ENCODE assay signal across 8 cellular contexts in genomic region chr6:132763269-132763668, GRCh38. TPM values are rescaled to one million over a fixed set of nuclear protein-coding genes. Genes with fewer than 3 reads are reported as not detected.
DNase-seq lines count a peak whose midpoint lies in the region; ATAC-seq and TF ChIP-seq lines count a peak whose summit lies in the region.

No MANE protein-coding gene starts in this region.

- peak overlapping the region; percentile 83 for H3K4me3 Mint-ChIP-seq in activated naive CD4-positive, alpha-beta T cell treated with anti-CD3 and anti-CD28 coated beads, Interleukin-2, amount 50 U/mL, for 24 hours

- H3K36me3 ChIP-seq in OCI-LY3 (replicated peaks; ENCODE audit: low read depth, low read length) (no peaks in the 10 kb centered on the region), BE2C (no peaks in the 10 kb centered on the region)

- ATAC-seq in GM18520 (IDR thresholded peaks at IDR 0.05; ENCODE audit: unreplicated experiment) (peak; percentile 83), HG02884 (IDR thresholded peaks at IDR 0.05; ENCODE audit: unreplicated experiment) (peak; percentile 83)

- peak overlapping the region; percentile 79 for H3K27ac Mint-ChIP-seq in activated naive CD4-positive, alpha-beta T cell treated with anti-CD3 and anti-CD28 coated beads, Interleukin-2, amount 50 U/mL, for 24 hours

- H3K4me3 ChIP-seq in OCI-LY3 (ENCODE audit: low read length) (peak overlapping the region; percentile 63), BE2C (ENCODE audit: low read depth, low read length) (no peak overlapping the region)

- H3K27ac ChIP-seq in OCI-LY3 (ENCODE audit: low read length): no peak overlapping the region

- H3K79me2 ChIP-seq in OCI-LY3 (ENCODE audit: low read length): no peaks in the 10 kb centered on the region

- peak overlapping the region; percentile 73 for H3K4me2 ChIP-seq in OCI-LY3 (ENCODE audit: low read length)

- H3K36me3 Mint-ChIP-seq in activated naive CD4-positive, alpha-beta T cell treated with anti-CD3 and anti-CD28 coated beads, Interleukin-2, amount 50 U/mL, for 24 hours: peaks cover 6% of the 10 kb centered on the region

- no peaks in the 10 kb centered on the region for H3K9me3 ChIP-seq in OCI-LY3 (ENCODE audit: insufficient read depth, low read length)
- H3K9me3 ChIP-seq in BE2C: no peaks in the 10 kb centered on the region

- H4K20me1 ChIP-seq in OCI-LY3 (ENCODE audit: insufficient read depth, low read length): no peaks in the 10 kb centered on the region

- H3K27me3 ChIP-seq in OCI-LY3 (ENCODE audit: low read depth, low read length): no peaks in the 10 kb centered on the region
- peaks cover 5% of the 10 kb centered on the region; the same call in 1 of the 2 replicates for H3K27me3 ChIP-seq in BE2C

- H2AFZ ChIP-seq in OCI-LY3 (ENCODE audit: low read depth, low read length): no peak overlapping the region

- TF ChIP-seq CTCF in OCI-LY3 (IDR thresholded peaks at IDR 0.05; ENCODE audit: low read depth, low read length) (no peak), BE2C (IDR thresholded peaks at IDR 0.05; ENCODE audit: low read depth, low read length) (no peak)

- no peaks in the 10 kb centered on the region for H3K27me3 Mint-ChIP-seq in activated naive CD4-positive, alpha-beta T cell treated with anti-CD3 and anti-CD28 coated beads, Interleukin-2, amount 50 U/mL, for 24 hours

- H3K9me3 Mint-ChIP-seq in activated naive CD4-positive, alpha-beta T cell treated with anti-CD3 and anti-CD28 coated beads, Interleukin-2, amount 50 U/mL, for 24 hours: no peaks in the 10 kb centered on the region

- H3K4me1 Mint-ChIP-seq in activated naive CD4-positive, alpha-beta T cell treated with anti-CD3 and anti-CD28 coated beads, Interleukin-2, amount 50 U/mL, for 24 hours: peaks cover 52% of the 10 kb centered on the region

- peak; percentile 1 to 8 for DNase-seq in stimulated activated CD4-positive, alpha-beta T cell treated with anti-CD3 and anti-CD28 coated beads, Interleukin-1b, Interleukin-23, amount 100 ng/mL, for 4 hours (ENCODE audit: low read depth in 2 of 2)
- no peak for DNase-seq in hypothalamus (lab: John Stamatoyannopoulos, UW)
- no peak for DNase-seq in SKM-1 treated with dmso at 0.1 percent for 144 hours (lab: John Stamatoyannopoulos, UW; ENCODE audit: unreplicated experiment)
- DNase-seq in BE2C: no peak

- H3K4me1 ChIP-seq in OCI-LY3 (ENCODE audit: low read length) (peaks cover 52% of the 10 kb centered on the region), BE2C (no peaks in the 10 kb centered on the region)

- peak overlapping the region; percentile 41 for H3K9ac ChIP-seq in OCI-LY3 (ENCODE audit: low read length)

RNA-seq across cellular contexts. Expression of gene VNN2, which starts 5.6 kb away (rescaled TPM):
- polyA plus RNA-seq in BE2C (2012; ENCODE audit: insufficient read depth, insufficient read length, low read depth): not detected

RNA-seq across cellular contexts. Expression of gene SLC18B1, which starts 35.2 kb away (rescaled TPM):
- 1.3 TPM for polyA plus RNA-seq in BE2C (2012; ENCODE audit: insufficient read depth, insufficient read length, low read depth)

RNA-seq across cellular contexts. Expression of gene VNN1, which starts 49.4 kb away (rescaled TPM):
- not detected for polyA plus RNA-seq in BE2C (2012; ENCODE audit: insufficient read depth, insufficient read length, low read depth)

RNA-seq across cellular contexts. Expression of gene RPS12, which starts 51.1 kb away (rescaled TPM):
- polyA plus RNA-seq in BE2C (2012; ENCODE audit: insufficient read depth, insufficient read length, low read depth): 1,095 TPM

Comparison
In these comparisons a context has a peak if more than half of its experiments do, and no peak if none do; other contexts are left out.
1. DNase-seq: peak in stimulated activated CD4-positive, alpha-beta T cell treated with anti-CD3 and anti-CD28 coated beads, Interleukin-1b, Interleukin-23, amount 100 ng/mL, for 4 hours (2 of 2); none in hypothalamus (0 of 51), SKM-1 treated with dmso at 0.1 percent for 144 hours (single experiment) and BE2C (single experiment).